Comparison of ENCODE assay signal across 1 cellular context in genomic region chr5:95970359-95970704, GRCh38.
TF ChIP-seq lines count a peak whose summit lies in the region.

No MANE protein-coding gene starts in this region.

TF ChIP-seq in HepG2, 621 proteins besides CTCF, POLR2A, EP300 and RAD21:
- peak; percentile 38; the same call in 1 of the 2 replicates for TF ChIP-seq CCDC6 (CRISPR knock-in tag; IDR thresholded peaks at IDR 0.05)
- TF ChIP-seq, protein P1, sequence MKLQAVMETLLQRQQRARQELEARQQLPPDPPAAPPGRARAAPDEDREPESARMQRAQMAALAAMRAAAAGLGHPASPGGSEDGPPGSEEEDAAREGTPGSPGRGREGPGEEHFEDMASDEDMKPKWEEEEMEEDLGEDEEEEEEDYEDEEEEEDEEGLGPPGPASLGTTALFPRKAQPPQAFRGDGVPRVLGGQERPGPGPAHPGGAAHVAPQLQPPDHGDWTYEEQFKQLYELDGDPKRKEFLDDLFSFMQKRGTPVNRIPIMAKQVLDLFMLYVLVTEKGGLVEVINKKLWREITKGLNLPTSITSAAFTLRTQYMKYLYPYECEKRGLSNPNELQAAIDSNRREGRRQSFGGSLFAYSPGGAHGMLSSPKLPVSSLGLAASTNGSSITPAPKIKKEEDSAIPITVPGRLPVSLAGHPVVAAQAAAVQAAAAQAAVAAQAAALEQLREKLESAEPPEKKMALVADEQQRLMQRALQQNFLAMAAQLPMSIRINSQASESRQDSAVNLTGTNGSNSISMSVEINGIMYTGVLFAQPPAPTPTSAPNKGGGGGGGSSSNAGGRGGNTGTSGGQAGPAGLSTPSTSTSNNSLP (IDR thresholded peaks at IDR 0.05; ENCODE audit: low read depth, low read length): peak; percentile 85
- TF ChIP-seq GATAD2A (CRISPR knock-in tag; IDR thresholded peaks at IDR 0.05): peak; percentile 20; the same call in 1 of the 2 replicates
- TF ChIP-seq, protein P2, sequence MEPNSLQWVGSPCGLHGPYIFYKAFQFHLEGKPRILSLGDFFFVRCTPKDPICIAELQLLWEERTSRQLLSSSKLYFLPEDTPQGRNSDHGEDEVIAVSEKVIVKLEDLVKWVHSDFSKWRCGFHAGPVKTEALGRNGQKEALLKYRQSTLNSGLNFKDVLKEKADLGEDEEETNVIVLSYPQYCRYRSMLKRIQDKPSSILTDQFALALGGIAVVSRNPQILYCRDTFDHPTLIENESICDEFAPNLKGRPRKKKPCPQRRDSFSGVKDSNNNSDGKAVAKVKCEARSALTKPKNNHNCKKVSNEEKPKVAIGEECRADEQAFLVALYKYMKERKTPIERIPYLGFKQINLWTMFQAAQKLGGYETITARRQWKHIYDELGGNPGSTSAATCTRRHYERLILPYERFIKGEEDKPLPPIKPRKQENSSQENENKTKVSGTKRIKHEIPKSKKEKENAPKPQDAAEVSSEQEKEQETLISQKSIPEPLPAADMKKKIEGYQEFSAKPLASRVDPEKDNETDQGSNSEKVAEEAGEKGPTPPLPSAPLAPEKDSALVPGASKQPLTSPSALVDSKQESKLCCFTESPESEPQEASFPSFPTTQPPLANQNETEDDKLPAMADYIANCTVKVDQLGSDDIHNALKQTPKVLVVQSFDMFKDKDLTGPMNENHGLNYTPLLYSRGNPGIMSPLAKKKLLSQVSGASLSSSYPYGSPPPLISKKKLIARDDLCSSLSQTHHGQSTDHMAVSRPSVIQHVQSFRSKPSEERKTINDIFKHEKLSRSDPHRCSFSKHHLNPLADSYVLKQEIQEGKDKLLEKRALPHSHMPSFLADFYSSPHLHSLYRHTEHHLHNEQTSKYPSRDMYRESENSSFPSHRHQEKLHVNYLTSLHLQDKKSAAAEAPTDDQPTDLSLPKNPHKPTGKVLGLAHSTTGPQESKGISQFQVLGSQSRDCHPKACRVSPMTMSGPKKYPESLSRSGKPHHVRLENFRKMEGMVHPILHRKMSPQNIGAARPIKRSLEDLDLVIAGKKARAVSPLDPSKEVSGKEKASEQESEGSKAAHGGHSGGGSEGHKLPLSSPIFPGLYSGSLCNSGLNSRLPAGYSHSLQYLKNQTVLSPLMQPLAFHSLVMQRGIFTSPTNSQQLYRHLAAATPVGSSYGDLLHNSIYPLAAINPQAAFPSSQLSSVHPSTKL (CRISPR knock-in tag; IDR thresholded peaks at IDR 0.05): peak; percentile 1; the same call in 1 of the 2 replicates
- TF ChIP-seq GMEB2 (CRISPR knock-in tag; IDR thresholded peaks at IDR 0.05; ENCODE audit: low read depth): 0 out of 2 replicates have a peak, but pooled peaks have one; percentile 3
- peak; percentile 17; the same call in 1 of the 2 replicates for TF ChIP-seq ERF (CRISPR knock-in tag; IDR thresholded peaks at IDR 0.05)
- TF ChIP-seq CBX2 (IDR thresholded peaks at IDR 0.05; ENCODE audit: low read depth, low read length): no peak
- TF ChIP-seq CBX2 (CRISPR knock-in tag; IDR thresholded peaks at IDR 0.05; ENCODE audit: low read depth): no peak
- no peak for TF ChIP-seq CBX5 (CRISPR knock-in tag; IDR thresholded peaks at IDR 0.05; ENCODE audit: borderline replicate concordance)
- TF ChIP-seq ZBTB7B (CRISPR knock-in tag; IDR thresholded peaks at IDR 0.05): no peak
- 0 out of 2 replicates have a peak, but pooled peaks have one; percentile 1 for TF ChIP-seq HDAC1 (CRISPR knock-in tag; IDR thresholded peaks at IDR 0.05)
- TF ChIP-seq ZNF274 (CRISPR knock-in tag; IDR thresholded peaks at IDR 0.05): no peak
- TF ChIP-seq HNF1A (IDR thresholded peaks at IDR 0.05; ENCODE audit: low read depth): 0 out of 2 replicates have a peak, but pooled peaks have one; percentile 4
- TF ChIP-seq HNF1A (CRISPR knock-in tag; IDR thresholded peaks at IDR 0.05; ENCODE audit: borderline replicate concordance): no peak
- TF ChIP-seq ZNF816 (CRISPR knock-in tag; IDR thresholded peaks at IDR 0.05; ENCODE audit: borderline replicate concordance): no peak
- TF ChIP-seq CBX1 (IDR thresholded peaks at IDR 0.05; ENCODE audit: low read depth): no peak
- TF ChIP-seq NR2F6 (IDR thresholded peaks at IDR 0.05): no peak
- peak; percentile 1; the same call in 1 of the 2 replicates for TF ChIP-seq NR2F6 (CRISPR knock-in tag; IDR thresholded peaks at IDR 0.05)
- TF ChIP-seq SOX6 (IDR thresholded peaks at IDR 0.05): no peak
- TF ChIP-seq SOX6 (CRISPR knock-in tag; IDR thresholded peaks at IDR 0.05): peak; percentile 19; the same call in 1 of the 2 replicates
- TF ChIP-seq ZNF264 (CRISPR knock-in tag; IDR thresholded peaks at IDR 0.05): peak; percentile 2; the same call in 1 of the 2 replicates
- TF ChIP-seq CC2D1A (CRISPR knock-in tag; IDR thresholded peaks at IDR 0.05): no peak
- peak; percentile 64 for TF ChIP-seq TCF7L2 (IDR thresholded peaks at IDR 0.05; ENCODE audit: low read depth, low read length)
- no peak for TF ChIP-seq ZNF20 (CRISPR knock-in tag; IDR thresholded peaks at IDR 0.05)
- TF ChIP-seq RXRB (CRISPR knock-in tag; IDR thresholded peaks at IDR 0.05; ENCODE audit: borderline replicate concordance): peak; percentile 5; the same call in 1 of the 2 replicates
- TF ChIP-seq FOXP1 (IDR thresholded peaks at IDR 0.05): 0 out of 2 replicates have a peak, but pooled peaks have one; percentile 45
- TF ChIP-seq FOXP1 (CRISPR knock-in tag; IDR thresholded peaks at IDR 0.05): no peak
- no peak for TF ChIP-seq PHB2 (IDR thresholded peaks at IDR 0.05; ENCODE audit: partially characterized antibody)
- TF ChIP-seq, protein P3, sequence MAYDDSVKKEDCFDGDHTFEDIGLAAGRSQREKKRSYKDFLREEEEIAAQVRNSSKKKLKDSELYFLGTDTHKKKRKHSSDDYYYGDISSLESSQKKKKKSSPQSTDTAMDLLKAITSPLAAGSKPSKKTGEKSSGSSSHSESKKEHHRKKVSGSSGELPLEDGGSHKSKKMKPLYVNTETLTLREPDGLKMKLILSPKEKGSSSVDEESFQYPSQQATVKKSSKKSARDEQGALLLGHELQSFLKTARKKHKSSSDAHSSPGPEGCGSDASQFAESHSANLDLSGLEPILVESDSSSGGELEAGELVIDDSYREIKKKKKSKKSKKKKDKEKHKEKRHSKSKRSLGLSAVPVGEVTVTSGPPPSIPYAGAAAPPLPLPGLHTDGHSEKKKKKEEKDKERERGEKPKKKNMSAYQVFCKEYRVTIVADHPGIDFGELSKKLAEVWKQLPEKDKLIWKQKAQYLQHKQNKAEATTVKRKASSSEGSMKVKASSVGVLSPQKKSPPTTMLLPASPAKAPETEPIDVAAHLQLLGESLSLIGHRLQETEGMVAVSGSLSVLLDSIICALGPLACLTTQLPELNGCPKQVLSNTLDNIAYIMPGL (CRISPR knock-in tag; IDR thresholded peaks at IDR 0.05; ENCODE audit: borderline replicate concordance in 1 of 2, low read depth in 1 of 2): 0 out of 4 replicates have a peak, but pooled peaks of 1 of the 2 experiments have one; percentile 7
- TF ChIP-seq ASH2L (IDR thresholded peaks at IDR 0.05; ENCODE audit: insufficient read length, low read depth, low read length): peak; percentile 66
- TF ChIP-seq MAFK (conservative IDR thresholded peaks at IDR 0.05 in 1 of 2, IDR thresholded peaks at IDR 0.05 in 1 of 2; ENCODE audit: low read length in 2 of 2): peak in 1 of 2 experiments; percentile 48; a peak in 1 of 4 replicates
- TF ChIP-seq ELF3 (CRISPR knock-in tag; IDR thresholded peaks at IDR 0.05): peak; percentile 6; the same call in 1 of the 2 replicates
- TF ChIP-seq MAFF (IDR thresholded peaks at IDR 0.05; ENCODE audit: low read depth, low read length): peak; percentile 49; the same call in 1 of the 2 replicates
- no peak for TF ChIP-seq CREB1 (IDR thresholded peaks at IDR 0.05)
- peak; percentile 1; the same call in 1 of the 2 replicates for TF ChIP-seq CREB1 (CRISPR knock-in tag; IDR thresholded peaks at IDR 0.05)
- no peak for TF ChIP-seq ZNF235 (CRISPR knock-in tag; IDR thresholded peaks at IDR 0.05; ENCODE audit: borderline replicate concordance)
- peak; percentile 9; the same call in 1 of the 2 replicates for TF ChIP-seq ZNF337 (CRISPR knock-in tag; IDR thresholded peaks at IDR 0.05; ENCODE audit: borderline replicate concordance, low read depth)
